Comparison of ENCODE assay signal across 22 cellular contexts in genomic region chr6:63580704-63580961, GRCh38.
"Had no signal": no experiment of that assay in that cellular context is flagged by ENCODE, and none has a peak within 500 bp of the region (broad histone marks: within the 10 kb centered on the region; RNA-seq: fewer than 3 reads in every experiment).

No MANE protein-coding gene starts in this region.

- H3K27me3 ChIP-seq: SJSA1 had no signal

- H3K9ac ChIP-seq: KMS-11 had no signal

- H3K9me3 ChIP-seq: SJSA1 had no signal

- H3K4me2 ChIP-seq: KMS-11 had no signal

- H3K27ac ChIP-seq: KMS-11, SJSA1, SK-N-MC had no signal

- H3K4me3 ChIP-seq: SJSA1, SK-N-MC had no signal

- FAIRE-seq: RCC 7860 had no signal

- H3K4me1 ChIP-seq: SJSA1 had no signal

- DNase-seq: IMR-90, Kasumi-1, MV-4-11, NCI-H1092, NCI-H1105 treated with DMSO at 0.1 percent for 48 hours, NCI-H1417 treated with DMSO at 0.1 percent for 48 hours, NCI-H146, NCI-H1694 treated with DMSO at 0.1 percent for 48 hours, NCI-H1930, NCI-H2081, NCI-H2107, NCI-H2227 treated with DMSO at 0.1 percent for 48 hours, NCI-H524, NCI-H526 treated with DMSO at 0.1 percent for 48 hours, NCI-H774, Right ventricle myocardium superior, RPMI8226, SIG-M5 had no signal
